1 cellular context compared by ENCODE assay signal in the genomic region with DNA sequence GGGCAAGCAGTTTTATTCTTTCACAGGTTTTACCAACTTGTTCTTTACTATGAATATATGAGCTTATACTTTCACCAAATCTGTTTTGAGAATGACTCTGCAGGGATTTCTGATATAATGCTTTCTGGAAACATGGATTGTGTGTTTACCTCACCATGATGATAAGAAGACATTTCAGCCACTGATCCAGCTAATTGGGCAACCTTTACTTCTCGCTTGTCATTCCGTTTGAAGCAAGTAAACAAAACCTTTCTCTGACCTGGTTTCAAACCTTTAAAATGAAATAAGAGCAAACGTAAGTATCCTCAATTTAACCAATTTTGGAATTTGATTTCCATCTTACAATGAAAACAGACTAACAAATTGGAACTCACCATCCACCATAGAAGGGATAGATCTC.
TF ChIP-seq lines count a peak whose summit lies in the region.

No MANE protein-coding gene starts in this region.

TF ChIP-seq in GM23338, 12 proteins besides CTCF, POLR2A, EP300 and RAD21 (continued from another document):
- TF ChIP-seq CREB1 (CRISPR knock-in tag; IDR thresholded peaks at IDR 0.05; ENCODE audit: low read depth) (no peak), POLR2AphosphoS5 (IDR thresholded peaks at IDR 0.05; ENCODE audit: low read depth) (no peak)
